Comparison of ENCODE assay signal across 1 cellular context in genomic region chr9:83972286-83972685, GRCh38.
TF ChIP-seq lines count a peak whose summit lies in the region.

No MANE protein-coding gene starts in this region.

TF ChIP-seq in GM12891, 5 proteins besides CTCF, POLR2A, EP300 and RAD21 (continued from another document):
- TF ChIP-seq POLR2AphosphoS5 (IDR thresholded peaks at IDR 0.05; ENCODE audit: low read depth, low read length), result peak; percentile 36; the same call in 1 of the 2 replicates
- no peak for TF ChIP-seq SPI1 (IDR thresholded peaks at IDR 0.05; ENCODE audit: low read depth, low read length)
- TF ChIP-seq POU2F2 (IDR thresholded peaks at IDR 0.05; ENCODE audit: low read depth, low read length), result no peak
- TF ChIP-seq PAX5 (IDR thresholded peaks at IDR 0.05; ENCODE audit: insufficient read depth, low read length, severe bottlenecking), result no peak
